In the genomic region with DNA sequence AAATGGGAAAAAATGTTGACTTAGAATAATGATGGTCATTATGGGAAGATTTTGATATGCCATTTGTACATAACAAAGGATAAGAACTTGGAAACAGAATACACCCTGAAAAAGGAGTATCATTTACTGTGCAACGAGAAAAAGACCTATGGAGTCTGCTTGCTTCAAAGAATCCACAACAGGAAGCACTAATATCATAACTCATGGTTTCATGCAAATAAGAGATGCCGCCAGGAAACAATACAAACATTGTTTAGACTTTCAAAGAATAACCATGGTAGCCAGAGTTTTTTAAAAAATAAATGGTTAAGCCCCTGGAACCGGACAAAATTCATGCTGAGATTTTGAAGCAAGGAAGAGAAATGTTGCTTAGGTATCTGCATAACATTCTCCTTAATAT, we compare ENCODE assay signal across 18 cellular contexts.
A peak's percentile ranks its signal among the peaks of the same experiment; 100 is the strongest.
DNase-seq lines count a peak whose midpoint lies in the region; ATAC-seq and TF ChIP-seq lines count a peak whose summit lies in the region.
"Had no signal": no experiment of that assay in that cellular context is flagged by ENCODE, and none has a peak within 500 bp of the region (broad histone marks: within the 10 kb centered on the region; RNA-seq: fewer than 3 reads in every experiment).

No MANE protein-coding gene starts in this region.

- no peak overlapping the region for H3K4me3 Mint-ChIP-seq in Caco-2 (ENCODE audit: unreplicated experiment)
- H3K4me3 Mint-ChIP-seq: activated naive CD4-positive, alpha-beta T cell treated with anti-CD3 and anti-CD28 coated beads, Interleukin-2, amount 50 U/mL, for 24 hours; CD4-positive, alpha-beta memory T cell; mesothelial cell of epicardium had no signal

- CTCF ChIA-PET in Caco-2 (lab: Charles Lee), result no interaction called here

- peak; percentile 8 for DNase-seq in DMS53 (lab: John Stamatoyannopoulos, UW)
- no peak for DNase-seq in DMS53 treated with DMSO at 0.1 percent for 48 hours (lab: John Stamatoyannopoulos, UW; ENCODE audit: unreplicated experiment)
- DNase-seq in C1 segment of cervical spinal cord (lab: John Stamatoyannopoulos, UW), result no peak
- DNase-seq in Caco-2, result no peak
- no peak for DNase-seq in activated CD4-positive, CD25-positive, alpha-beta regulatory T cell (lab: John Stamatoyannopoulos, UW)
- no peak for DNase-seq in NCI-H1417 treated with DMSO at 0.1 percent for 48 hours (lab: John Stamatoyannopoulos, UW)
- DNase-seq: CD4-positive, alpha-beta memory T cell; GF-D8; NCI-H226; occipital lobe had no signal

- H3K36me3 ChIP-seq in Caco-2 (ENCODE audit: control insufficient read depth, insufficient read depth, low read length), result no peaks in the 10 kb centered on the region
- H3K36me3 ChIP-seq: cardiac muscle cell, gastroesophageal sphincter had no signal

- no peaks in the 10 kb centered on the region for H3K4me1 ChIP-seq in Caco-2
- H3K4me1 ChIP-seq: gastroesophageal sphincter had no signal

- no peak for TF ChIP-seq CTCF in Caco-2 (IDR thresholded peaks at IDR 0.05; ENCODE audit: insufficient read depth in 1 of 2, low read depth in 1 of 2, low read length in 1 of 2, severe bottlenecking in 1 of 2, unreplicated experiment in 1 of 2)

- H3K27me3 Mint-ChIP-seq in Caco-2 (ENCODE audit: insufficient read depth, unreplicated experiment), result no peaks in the 10 kb centered on the region
- H3K27me3 Mint-ChIP-seq: activated naive CD4-positive, alpha-beta T cell treated with anti-CD3 and anti-CD28 coated beads, Interleukin-2, amount 50 U/mL, for 24 hours had no signal

- no peaks in the 10 kb centered on the region for H3K4me1 Mint-ChIP-seq in Caco-2 (ENCODE audit: low read depth, unreplicated experiment)
- H3K4me1 Mint-ChIP-seq: activated naive CD4-positive, alpha-beta T cell treated with anti-CD3 and anti-CD28 coated beads, Interleukin-2, amount 50 U/mL, for 24 hours had no signal

- ATAC-seq in HG02678 (IDR thresholded peaks at IDR 0.05; ENCODE audit: unreplicated experiment) (peak; percentile 76), HG03432 (IDR thresholded peaks at IDR 0.05; ENCODE audit: unreplicated experiment) (peak; percentile 93)
- ATAC-seq: gastroesophageal sphincter had no signal

- H3K4me3 ChIP-seq in Caco-2 (ENCODE audit: low read depth, low read length), result no peak overlapping the region
- H3K4me3 ChIP-seq: cardiac muscle cell, gastroesophageal sphincter, SK-N-MC, skin epidermis had no signal

- no peaks in the 10 kb centered on the region for H3K27me3 ChIP-seq in Caco-2 (replicated peaks; ENCODE audit: control insufficient read depth, insufficient read depth, low read length)
- H3K27me3 ChIP-seq: cardiac muscle cell, gastroesophageal sphincter had no signal

- no peak overlapping the region for H3K27ac Mint-ChIP-seq in Caco-2 (ENCODE audit: unreplicated experiment)
- H3K27ac Mint-ChIP-seq: activated naive CD4-positive, alpha-beta T cell treated with anti-CD3 and anti-CD28 coated beads, Interleukin-2, amount 50 U/mL, for 24 hours; CD4-positive, alpha-beta memory T cell; mesothelial cell of epicardium had no signal

- H3K9me3 ChIP-seq in Caco-2, result no peaks in the 10 kb centered on the region
- H3K9me3 ChIP-seq: gastroesophageal sphincter had no signal

- no peaks in the 10 kb centered on the region for H3K36me3 Mint-ChIP-seq in Caco-2 (ENCODE audit: insufficient read depth, unreplicated experiment)
- H3K36me3 Mint-ChIP-seq: activated naive CD4-positive, alpha-beta T cell treated with anti-CD3 and anti-CD28 coated beads, Interleukin-2, amount 50 U/mL, for 24 hours; CD4-positive, alpha-beta memory T cell; mesothelial cell of epicardium had no signal

- intact Hi-C loops in Caco-2 (cut with micrococcal nuclease; ENCODE audit: unreplicated experiment), result no loop called here

- BruUV-seq in Caco-2 (replicated peaks; lab: Mats Ljungman, UMichigan), result no TSS peak

- POLR2A ChIA-PET in Caco-2 (lab: Charles Lee), result no interaction called here

- no peaks in the 10 kb centered on the region for H3K9me3 Mint-ChIP-seq in Caco-2 (ENCODE audit: unreplicated experiment)
- H3K9me3 Mint-ChIP-seq: activated naive CD4-positive, alpha-beta T cell treated with anti-CD3 and anti-CD28 coated beads, Interleukin-2, amount 50 U/mL, for 24 hours; CD4-positive, alpha-beta memory T cell; mesothelial cell of epicardium had no signal
